In genomic region chr3:133573629-133574194, GRCh38 we compare ENCODE assay signal across 8 cellular contexts. TPM values are rescaled to one million over a fixed set of nuclear protein-coding genes. Genes with fewer than 3 reads are reported as not detected.
A peak's percentile ranks its signal among the peaks of the same experiment; 100 is the strongest.
DNase-seq lines count a peak whose midpoint lies in the region; ATAC-seq and FAIRE-seq lines count a peak whose summit lies in the region.

CDV3 (plus strand) TSS chr3:133573686; CDS start chr3:133574045, 359 bp downstream.

- no peak for FAIRE-seq in small intestine (lab: Jason Lieb, UNC)

- H3K4me3 ChIP-seq in ACC112 (ENCODE audit: low read depth, low read length) (peak within 1 kb of the TSS; percentile 100), iPS-11a (ENCODE audit: low read depth, low read length) (peak within 1 kb of the TSS; percentile 81), small intestine (ENCODE audit: low read depth in 1 of 2, low read length in 2 of 2) (peak within 1 kb of the TSS; percentile 88 to 96)

- peak; percentile 51 for DNase-seq in activated naive CD8-positive, alpha-beta T cell treated with anti-CD3 and anti-CD28 coated beads, Interleukin-2, amount 50 U/mL, for 16 hours (ENCODE audit: low read depth, low spot score)
- DNase-seq in small intestine (no peak), DMS 273 treated with DMSO at 0.1 percent for 48 hours (lab: John Stamatoyannopoulos, UW) (no peak), NCI-H82 treated with DMSO at 0.1 percent for 48 hours (lab: John Stamatoyannopoulos, UW; ENCODE audit: unreplicated experiment) (no peak)

- 0 to 1% (median 0%) methylated on average over 55 to 81 of the region's 81 CpGs for WGBS in small intestine, 3 donors

- peaks cover 20% of the 10 kb centered on the region for H3K36me3 ChIP-seq in ACC112 (ENCODE audit: insufficient read depth, low read length)
- peaks cover 3 to 7% of the 10 kb centered on the region in 2 donors for H3K36me3 ChIP-seq in small intestine (ENCODE audit: control insufficient read depth in 2 of 2, insufficient read depth in 2 of 2, low read length in 2 of 2)

- H3K79me2 ChIP-seq in ACC112 (ENCODE audit: control insufficient read depth, insufficient read depth, low read length, unreplicated experiment) = peaks cover 52% of the 10 kb centered on the region

- ATAC-seq in GM19328 (IDR thresholded peaks at IDR 0.05; ENCODE audit: unreplicated experiment) (peak; percentile 22), HG03354 (IDR thresholded peaks at IDR 0.05; ENCODE audit: poor library complexity, severe bottlenecking, unreplicated experiment) (peak; percentile 37)

- H3K27ac ChIP-seq in ACC112 (ENCODE audit: low read depth, low read length) (peak within 1 kb of the TSS; percentile 94), small intestine (ENCODE audit: low read depth in 1 of 2, low read length in 1 of 2) (peak within 1 kb of the TSS; percentile 95 to 99)

- peaks cover 55% of the 10 kb centered on the region for H3K4me1 ChIP-seq in ACC112 (ENCODE audit: control insufficient read depth, insufficient read depth, low read length, unreplicated experiment)
- peaks cover 3 to 10% of the 10 kb centered on the region in 2 donors for H3K4me1 ChIP-seq in small intestine (ENCODE audit: control insufficient read depth in 2 of 2, insufficient read depth in 1 of 2, low read depth in 1 of 2, low read length in 1 of 2)

- H3K9me3 ChIP-seq in small intestine (ENCODE audit: control insufficient read depth, low read depth) = no peaks in the 10 kb centered on the region

- peak within 1 kb of the TSS; percentile 90 for H2AFZ ChIP-seq in ACC112 (ENCODE audit: low read length, unreplicated experiment)

- H3K27me3 ChIP-seq in ACC112 (ENCODE audit: insufficient read depth, low read length) (no peaks in the 10 kb centered on the region), small intestine (ENCODE audit: control insufficient read depth in 2 of 2, insufficient read depth in 2 of 2, low read length in 2 of 2) (no peaks in the 10 kb centered on the region)

RNA-seq across cellular contexts. Expression of gene CDV3, which starts in this region (rescaled TPM):
- 10 to 100 TPM; 43.2 to 60.0 (median 59.0) TPM for polyA plus RNA-seq in small intestine
